9 cellular contexts compared by ENCODE assay signal in the genomic region with DNA sequence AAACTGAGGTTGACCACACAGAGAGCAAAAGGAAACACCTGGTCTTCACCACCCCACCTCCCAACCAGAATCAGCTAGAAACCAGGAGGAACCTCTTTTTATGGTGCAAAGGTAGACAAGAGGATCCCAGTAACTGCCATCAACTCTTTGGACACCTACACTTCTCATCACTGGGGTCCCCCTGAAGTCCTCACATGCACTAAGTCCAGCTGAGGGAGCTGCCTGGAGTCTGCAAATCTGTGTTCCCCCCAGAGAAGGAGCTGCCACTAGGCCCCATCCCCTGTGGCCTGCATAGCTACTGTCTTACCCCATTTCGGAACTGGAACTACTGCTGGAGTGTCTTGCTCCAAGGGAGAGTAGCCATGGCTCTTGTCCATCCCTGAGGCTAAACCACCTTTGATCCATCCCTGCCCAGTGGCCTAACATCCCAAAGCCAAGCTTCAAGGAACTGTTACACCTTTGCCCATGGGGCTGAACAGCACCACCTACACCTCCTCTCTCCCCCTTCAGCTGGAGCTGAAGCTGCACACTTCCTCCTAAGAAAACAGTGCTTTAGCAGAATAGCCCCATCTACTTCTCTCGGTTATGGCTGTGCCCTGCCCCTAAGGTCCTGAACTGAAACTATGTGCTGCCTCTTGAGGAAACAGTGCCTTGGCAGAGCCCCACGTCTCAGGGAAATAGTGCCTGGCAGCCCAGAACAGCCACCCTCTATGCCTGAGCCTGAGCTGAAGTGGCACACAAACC.
A peak's percentile ranks its signal among the peaks of the same experiment; 100 is the strongest.
DNase-seq lines count a peak whose midpoint lies in the region; ATAC-seq, FAIRE-seq and TF ChIP-seq lines count a peak whose summit lies in the region.
"Had no signal": no experiment of that assay in that cellular context is flagged by ENCODE, and none has a peak within 500 bp of the region (broad histone marks: within the 10 kb centered on the region; RNA-seq: fewer than 3 reads in every experiment).

No MANE protein-coding gene starts in this region.

- H4K20me1 ChIP-seq in DND-41 (ENCODE audit: insufficient read depth, low read length): no peaks in the 10 kb centered on the region

- no peaks in the 10 kb centered on the region for H3K27me3 Mint-ChIP-seq in activated T-helper 17 cell treated with anti-CD3 and anti-CD28 coated beads, Interleukin-2, amount 50 U/mL, for 72 hours
- peaks cover 4% of the 10 kb centered on the region for H3K27me3 Mint-ChIP-seq in glutamatergic neuron (ENCODE audit: unreplicated experiment)

- peak overlapping the region in 1 of 2 experiments; percentile 47; a peak in 2 of 4 replicates for H3K4me3 ChIP-seq in DND-41 (ENCODE audit: low read depth in 1 of 2, low read length in 2 of 2)

- H3K9ac ChIP-seq in DND-41 (ENCODE audit: low read depth, low read length): peak overlapping the region; percentile 74

- no peaks in the 10 kb centered on the region for H3K36me3 ChIP-seq in DND-41 (ENCODE audit: insufficient read depth, low read length)

- peaks cover 4% of the 10 kb centered on the region for H3K9me3 Mint-ChIP-seq in activated T-helper 17 cell treated with anti-CD3 and anti-CD28 coated beads, Interleukin-2, amount 50 U/mL, for 72 hours
- no peaks in the 10 kb centered on the region for H3K9me3 Mint-ChIP-seq in glutamatergic neuron (ENCODE audit: unreplicated experiment)
- H3K9me3 Mint-ChIP-seq: nephron had no signal

- no peaks in the 10 kb centered on the region for H3K36me3 Mint-ChIP-seq in activated T-helper 17 cell treated with anti-CD3 and anti-CD28 coated beads, Interleukin-2, amount 50 U/mL, for 72 hours (ENCODE audit: low read depth)
- peaks cover 11% of the 10 kb centered on the region for H3K36me3 Mint-ChIP-seq in glutamatergic neuron (ENCODE audit: unreplicated experiment)

- no peak for FAIRE-seq in HTR-8/SVneo (lab: Jason Lieb, UNC)

- ATAC-seq in DND-41 (ENCODE audit: insufficient read depth, low read depth) (peak; percentile 82), GM19351 (IDR thresholded peaks at IDR 0.05; ENCODE audit: unreplicated experiment) (peak; percentile 81), HG03342 (IDR thresholded peaks at IDR 0.05; ENCODE audit: unreplicated experiment) (peak; percentile 66)
- peak; percentile 74 for ATAC-seq in activated T-helper 17 cell treated with anti-CD3 and anti-CD28 coated beads, Interleukin-2, amount 50 U/mL, for 72 hours (replicated peaks)

- TF ChIP-seq CTCF in DND-41 (IDR thresholded peaks at IDR 0.05; ENCODE audit: borderline replicate concordance, extremely low read depth, low read length, poor library complexity, severe bottlenecking): peak; percentile 40
- TF ChIP-seq CTCF in glutamatergic neuron (IDR thresholded peaks at IDR 0.05; ENCODE audit: partially characterized antibody, unreplicated experiment): no peak

- peaks cover 54% of the 10 kb centered on the region for H3K4me1 ChIP-seq in DND-41 (ENCODE audit: insufficient read depth, low read length)

- H3K79me2 ChIP-seq in DND-41 (ENCODE audit: insufficient read depth, low read length): no peaks in the 10 kb centered on the region

- peaks cover 35% of the 10 kb centered on the region for H3K4me1 Mint-ChIP-seq in activated T-helper 17 cell treated with anti-CD3 and anti-CD28 coated beads, Interleukin-2, amount 50 U/mL, for 72 hours
- no peaks in the 10 kb centered on the region for H3K4me1 Mint-ChIP-seq in glutamatergic neuron (ENCODE audit: low read depth, unreplicated experiment)
- H3K4me1 Mint-ChIP-seq: nephron had no signal

- H3K27ac ChIP-seq in DND-41 (ENCODE audit: low read length): peak overlapping the region; percentile 97

- H3K27me3 ChIP-seq in DND-41 (ENCODE audit: insufficient read depth, low read length, poor library complexity): no peaks in the 10 kb centered on the region

- H3K27ac Mint-ChIP-seq in activated T-helper 17 cell treated with anti-CD3 and anti-CD28 coated beads, Interleukin-2, amount 50 U/mL, for 72 hours: peak overlapping the region; percentile 37
- no peak overlapping the region for H3K27ac Mint-ChIP-seq in glutamatergic neuron (ENCODE audit: unreplicated experiment)
- H3K27ac Mint-ChIP-seq: nephron had no signal

- H3K4me2 ChIP-seq in DND-41 (ENCODE audit: insufficient read depth, low read length): peak overlapping the region; percentile 57

- H3K4me3 Mint-ChIP-seq in activated T-helper 17 cell treated with anti-CD3 and anti-CD28 coated beads, Interleukin-2, amount 50 U/mL, for 72 hours: peak overlapping the region; percentile 53
- H3K4me3 Mint-ChIP-seq in glutamatergic neuron (ENCODE audit: unreplicated experiment): no peak overlapping the region
- H3K4me3 Mint-ChIP-seq: nephron had no signal

- peak overlapping the region; percentile 67 for H2AFZ ChIP-seq in DND-41 (ENCODE audit: low read depth, low read length)

- DNase-seq in DND-41: peak; percentile 89
- DNase-seq in glutamatergic neuron: no peak
- no peak for DNase-seq in HTR-8/SVneo (ENCODE audit: insufficient read length, low spot score)
- DNase-seq in middle frontal gyrus (ENCODE audit: extremely low spot score, low spot score): no peak
- no peak for DNase-seq in SIG-M5 treated with dmso at 0.1 percent for 504 hours (lab: John Stamatoyannopoulos, UW; ENCODE audit: unreplicated experiment)

- H3K9me3 ChIP-seq in DND-41 (ENCODE audit: insufficient read depth, low read length, severe bottlenecking): peaks cover 15% of the 10 kb centered on the region
